ENCODE assay signal across 21 cellular contexts in the genomic region with DNA sequence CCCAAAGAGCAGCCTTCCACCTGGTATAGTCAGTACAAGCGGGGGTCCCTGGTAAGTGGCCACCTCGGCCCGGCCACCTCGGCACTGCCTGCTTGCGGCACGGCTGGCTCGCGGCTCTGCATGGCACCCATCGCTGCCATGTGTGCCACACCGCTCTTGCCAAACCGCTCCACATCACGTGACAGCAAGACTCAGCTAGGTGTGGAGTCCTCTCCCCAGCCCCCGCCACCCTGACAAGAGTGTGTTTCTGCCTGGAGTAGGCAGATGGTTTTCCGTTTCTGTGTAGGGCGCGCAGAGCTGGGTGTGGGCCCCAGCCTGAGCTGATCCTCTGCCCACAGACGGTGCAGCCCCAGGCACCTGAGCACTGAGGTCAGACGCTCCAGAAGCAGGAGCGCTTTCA. TPM values are rescaled to one million over a fixed set of nuclear protein-coding genes. Genes with fewer than 3 reads are reported as not detected.
A peak's percentile ranks its signal among the peaks of the same experiment; 100 is the strongest.
DNase-seq lines count a peak whose midpoint lies in the region; ATAC-seq, FAIRE-seq and TF ChIP-seq lines count a peak whose summit lies in the region.
"Had no signal": no experiment of that assay in that cellular context is flagged by ENCODE, and none has a peak within 500 bp of the region (broad histone marks: within the 10 kb centered on the region; RNA-seq: fewer than 3 reads in every experiment).

No MANE protein-coding gene starts in this region.

- TF ChIP-seq RAD21 in HepG2 (CRISPR knock-in tag; IDR thresholded peaks at IDR 0.05) = no peak

- WGBS in HepG2 (ENCODE audit: low lambda C conversion rate) = 12% methylated on average over 3 of the region's 19 CpGs
- 80% methylated on average over 6 of the region's 19 CpGs for WGBS in right lobe of liver (ENCODE audit: insufficient coverage, low coverage, low lambda C conversion rate, missing lambda C conversion rate)

- BruUV-seq in HepG2 (replicated peaks; lab: Mats Ljungman, UMichigan) = no TSS peak

- no peaks in the 10 kb centered on the region for H3K36me3 ChIP-seq in HepG2 (replicated peaks in 1 of 2; ENCODE audit: control insufficient read depth in 1 of 2, insufficient read depth in 2 of 2, low read length in 2 of 2)
- H3K36me3 ChIP-seq in right lobe of liver = no peaks in the 10 kb centered on the region
- peaks cover 50% of the 10 kb centered on the region for H3K36me3 ChIP-seq in WERI-Rb-1
- peaks cover 0 to 5% of the 10 kb centered on the region in 2 donors for H3K36me3 ChIP-seq in kidney (ENCODE audit: control insufficient read depth in 1 of 2, insufficient read depth in 2 of 2, low read length in 2 of 2)
- H3K36me3 ChIP-seq: BE2C had no signal

- no peak for DNase-seq in HepG2 (ENCODE audit: low spot score)
- DNase-seq in right lobe of liver = no peak
- DNase-seq in WERI-Rb-1 = peak; percentile 90
- DNase-seq in kidney = peak; percentile 70
- no peak for DNase-seq in H54 (ENCODE audit: insufficient read length, low spot score)
- no peak for DNase-seq in ACHN
- no peak for DNase-seq in dermis blood vessel endothelial cell
- DNase-seq: BE2C; Caco-2; CD4-positive, CD25-positive, alpha-beta regulatory T cell; KBM-7; NCI-H1105 treated with DMSO at 0.1 percent for 48 hours; NCI-H187; SHP77 had no signal

- CTCF ChIA-PET in HepG2 (lab: Yijun Ruan, JAX; ENCODE audit: low intra/inter-chr PET ratio, low total read pairs) = no interaction called here

- no peak overlapping the region for H2AFZ ChIP-seq in HepG2 (ENCODE audit: low read length)
- H2AFZ ChIP-seq: GM23338 had no signal

- H3K4me2 ChIP-seq in HepG2 (ENCODE audit: low read depth, low read length) = no peak overlapping the region
- H3K4me2 ChIP-seq: GM23338 had no signal

- H3K27ac ChIP-seq in HepG2 (ENCODE audit: extremely low read length, insufficient read depth, low read length) (no peak overlapping the region), right lobe of liver (no peak overlapping the region), WERI-Rb-1 (peak overlapping the region; percentile 77), kidney (ENCODE audit: low read depth in 2 of 2, low read length in 2 of 2) (no peak overlapping the region)
- H3K27ac ChIP-seq: 22Rv1, SK-N-MC had no signal

- TF ChIP-seq EP300 in HepG2 (IDR thresholded peaks at IDR 0.05; ENCODE audit: low read depth in 2 of 2, low read length in 2 of 2) (no peak), HepG2 (CRISPR knock-in tag; IDR thresholded peaks at IDR 0.05; ENCODE audit: borderline replicate concordance) (no peak)

- H3K9ac ChIP-seq in HepG2 (ENCODE audit: insufficient read depth, low read depth, low read length) = no peak overlapping the region
- H3K9ac ChIP-seq in kidney (ENCODE audit: low read length in 2 of 2) = no peak overlapping the region

- POLR2A ChIA-PET in HepG2 (lab: Yijun Ruan, JAX) = no interaction called here

- H3K4me1 ChIP-seq in HepG2 (ENCODE audit: insufficient read depth, low read length) = no peaks in the 10 kb centered on the region
- no peaks in the 10 kb centered on the region for H3K4me1 ChIP-seq in right lobe of liver
- H3K4me1 ChIP-seq in kidney (ENCODE audit: control insufficient read depth in 1 of 2, insufficient read depth in 1 of 2, low read depth in 1 of 2, low read length in 2 of 2) = no peaks in the 10 kb centered on the region
- H3K4me1 ChIP-seq: BE2C, Caco-2 had no signal

- TF ChIP-seq POLR2A in HepG2 (IDR thresholded peaks at IDR 0.05; ENCODE audit: insufficient read depth in 1 of 2, low read depth in 2 of 2, low read length in 2 of 2) = no peak
- TF ChIP-seq POLR2A in right lobe of liver (IDR thresholded peaks at IDR 0.05) = no peak
- TF ChIP-seq POLR2A in H54 (IDR thresholded peaks at IDR 0.05; ENCODE audit: low read depth, low read length) = no peak

- H3K79me2 ChIP-seq in HepG2 (ENCODE audit: insufficient read depth, low read length) = no peaks in the 10 kb centered on the region

- H3K9me3 ChIP-seq in HepG2 (ENCODE audit: low read length) = no peaks in the 10 kb centered on the region
- H3K9me3 ChIP-seq in right lobe of liver = no peaks in the 10 kb centered on the region
- no peaks in the 10 kb centered on the region for H3K9me3 ChIP-seq in WERI-Rb-1 (ENCODE audit: severe bottlenecking)
- no peaks in the 10 kb centered on the region for H3K9me3 ChIP-seq in kidney (ENCODE audit: control insufficient read depth in 1 of 2, low read length in 2 of 2)
- H3K9me3 ChIP-seq: BE2C, Caco-2 had no signal

- TF ChIP-seq CTCF in HepG2 (CRISPR knock-in tag; IDR thresholded peaks at IDR 0.05) (no peak), right lobe of liver (IDR thresholded peaks at IDR 0.05) (no peak), WERI-Rb-1 (IDR thresholded peaks at IDR 0.05; ENCODE audit: low read depth, low read length) (no peak), kidney (IDR thresholded peaks at IDR 0.05; ENCODE audit: borderline replicate concordance, extremely low read depth, insufficient read depth) (no peak)

- in situ Hi-C loops in HepG2 (cut with HindIII; ENCODE audit: extremely low pct_ligation_motif_present, low pct_unique_long_range_greater_than_20kb) = no loop called here
- in situ Hi-C loops in ACHN (cut with HindIII; ENCODE audit: low pct_ligation_motif_present, low pct_unique_long_range_greater_than_20kb, low sequenced_read_pairs) = no loop called here

- H3K4me3 ChIP-seq in HepG2 (replicated peaks in 1 of 3; ENCODE audit: insufficient read depth in 1 of 3, low read depth in 2 of 3, low read length in 3 of 3) (no peak overlapping the region), right lobe of liver (no peak overlapping the region), WERI-Rb-1 (ENCODE audit: low read depth, low read length) (no peak overlapping the region), kidney (ENCODE audit: low read length in 2 of 2) (no peak overlapping the region)
- H3K4me3 ChIP-seq: GM12878, GM23338, SK-N-MC had no signal

- intact Hi-C loops in HepG2 (cut with micrococcal nuclease; ENCODE audit: unreplicated experiment) (no loop called here), right lobe of liver (cut with DNase I) (no loop called here), kidney (cut with DNase I) (no loop called here)

- ATAC-seq in HepG2 (no peak; the same call in 2 of the 3 replicates), right lobe of liver (no peak), GM21360 (IDR thresholded peaks at IDR 0.05; ENCODE audit: unreplicated experiment) (no peak)
- ATAC-seq: GM12878, GM23338 had no signal

- FAIRE-seq in HepG2 (lab: Jason Lieb, UNC) (no peak), kidney (lab: Jason Lieb, UNC) (no peak), H54 (lab: Jason Lieb, UNC) (no peak)
- FAIRE-seq: GM12878 had no signal

- peaks cover 3% of the 10 kb centered on the region; the same call in 1 of the 2 replicates for H4K20me1 ChIP-seq in HepG2 (ENCODE audit: insufficient read depth, low read length)

- H3K27me3 ChIP-seq in HepG2 (ENCODE audit: control insufficient read depth in 1 of 2, insufficient read depth in 2 of 2, low read length in 2 of 2) (peaks cover 12 to 59% of the 10 kb centered on the region in 2 experiments; a peak in 4 of 5 replicates), right lobe of liver (no peaks in the 10 kb centered on the region), WERI-Rb-1 (ENCODE audit: insufficient read depth, low read depth, severe bottlenecking) (no peaks in the 10 kb centered on the region)
- H3K27me3 ChIP-seq: BE2C had no signal

TF ChIP-seq in HepG2, 621 proteins besides CTCF, POLR2A, EP300 and RAD21 (continues in another document):
- TF ChIP-seq USF2 (IDR thresholded peaks at IDR 0.05; ENCODE audit: low read depth, low read length) (peak; percentile 4; the same call in 1 of the 2 replicates), USF2 (CRISPR knock-in tag; IDR thresholded peaks at IDR 0.05; ENCODE audit: borderline replicate concordance) (no peak), ZNF530 (CRISPR knock-in tag; IDR thresholded peaks at IDR 0.05; ENCODE audit: low read depth) (no peak)

RNA-seq across cellular contexts. Expression of gene FCN2, which starts 50.5 kb away (rescaled TPM):
- total RNA-seq in HepG2 (2016; rRNA removed; fragmentation: Illumina TruSeq; extraction: Trizol) (not detected in 2 replicates), right lobe of liver (100 to 1,000 TPM in 1 of 6 experiments, 10 to 100 TPM in 5; 46.6 to 116 (median 77.3) TPM), kidney (3.6 TPM), dermis blood vessel endothelial cell (not detected in 2 replicates)
- not detected in 2 replicates for total RNA-seq in HepG2 (2016; cell fraction: cytosol; rRNA removed; fragmentation: Illumina TruSeq; extraction: Trizol; ENCODE audit: low read depth)
- total RNA-seq in HepG2 (2016; cell fraction: insoluble cytoplasmic fraction; rRNA removed; fragmentation: Illumina TruSeq; extraction: Trizol) = not detected in 2 replicates
- total RNA-seq in HepG2 (2016; cell fraction: membrane; rRNA removed; fragmentation: Illumina TruSeq; extraction: Trizol) = not detected in 2 replicates
- not detected in 2 replicates for total RNA-seq in HepG2 (2016; cell fraction: nucleus; rRNA removed; fragmentation: Illumina TruSeq; extraction: Trizol)
- polyA plus RNA-seq in HepG2 (2011; rRNA removed) (not detected in 2 replicates), kidney (ENCODE audit: insufficient read depth, low read depth, low replicate concordance) (2.8 TPM)
- polyA plus RNA-seq in HepG2 (2011; cell fraction: cytosol; rRNA removed) = not detected in 2 replicates
- not detected in 2 replicates for polyA plus RNA-seq in HepG2 (2011; cell fraction: nucleus; rRNA removed)
- not detected in 2 replicates for polyA plus RNA-seq in HepG2 (2012)
- not detected in 2 replicates for polyA plus RNA-seq in HepG2 (2016; cell fraction: cytosol; fragmentation: Illumina TruSeq; extraction: Trizol; ENCODE audit: low read depth)
- not detected in 2 replicates for polyA plus RNA-seq in HepG2 (2016; cell fraction: insoluble cytoplasmic fraction; fragmentation: Illumina TruSeq; extraction: Trizol; ENCODE audit: low read depth)
- not detected in 2 replicates for polyA plus RNA-seq in HepG2 (2016; cell fraction: membrane; fragmentation: Illumina TruSeq; extraction: Trizol; ENCODE audit: low read depth)
- polyA plus RNA-seq in HepG2 (2016; cell fraction: nucleus; fragmentation: Illumina TruSeq; extraction: Trizol; ENCODE audit: insufficient read depth, low read depth) = not detected in 2 replicates
- not detected in 2 replicates for polyA minus RNA-seq in HepG2 (2011; rRNA and poly(A)+ RNA removed; ENCODE audit: low replicate concordance)
- polyA minus RNA-seq in HepG2 (2011; cell fraction: cytosol; rRNA and poly(A)+ RNA removed) = not detected in 2 replicates
- polyA minus RNA-seq in HepG2 (2011; cell fraction: nucleus; rRNA and poly(A)+ RNA removed) = not detected in 2 replicates
- total RNA-seq: Caco-2; CD4-positive, CD25-positive, alpha-beta regulatory T cell; GM12878; GM23338; OCI-LY7 had no signal
- polyA plus RNA-seq: AG04450; CD4-positive, CD25-positive, alpha-beta regulatory T cell; GM12878; GM23338 had no signal

Comparison
In these comparisons a context has a peak if more than half of its experiments do, and no peak if none do; other contexts are left out.
1. RNA of gene FCN2, which starts 50.5 kb away (total RNA-seq): 46.6 to 116 TPM in right lobe of liver; 3.6 TPM in kidney (single experiment), not detected in HepG2 and not detected in dermis blood vessel endothelial cell; every median in the first group is over 10 times any median in the second.
2. DNase-seq: peak in WERI-Rb-1 (single experiment) and kidney (single experiment); none in HepG2 (single experiment), right lobe of liver (0 of 3), H54 (single experiment), ACHN (single experiment) and dermis blood vessel endothelial cell (single experiment).